ENCODE assay signal across 18 cellular contexts in genomic region chr2:74110537-74110936, GRCh38. TPM values are rescaled to one million over a fixed set of nuclear protein-coding genes. Genes with fewer than 3 reads are reported as not detected.
A peak's percentile ranks its signal among the peaks of the same experiment; 100 is the strongest.
DNase-seq lines count a peak whose midpoint lies in the region; ATAC-seq, FAIRE-seq and TF ChIP-seq lines count a peak whose summit lies in the region.
"Had no signal": no experiment of that assay in that cellular context is flagged by ENCODE, and none has a peak within 500 bp of the region (broad histone marks: within the 10 kb centered on the region; RNA-seq: fewer than 3 reads in every experiment).

No MANE protein-coding gene starts in this region.

- no peak for TF ChIP-seq RAD21 in HCT116 (IDR thresholded peaks at IDR 0.05; ENCODE audit: low read depth)
- no peak for TF ChIP-seq RAD21 in H1 (IDR thresholded peaks at IDR 0.05 in 1 of 2, conservative IDR thresholded peaks at IDR 0.05 in 1 of 2; ENCODE audit: low read depth in 2 of 2, low read length in 2 of 2)

- 93% methylated on average over 3 of the region's 3 CpGs; no CpG with 5 or more reads in 1 of the 2 experiments for WGBS in H1 (ENCODE audit: extremely low coverage in 1 of 2, insufficient coverage in 1 of 2, insufficient read length in 1 of 2, insufficient replicate concordance in 2 of 2, low coverage in 1 of 2, low lambda C conversion rate in 2 of 2, missing lambda C conversion rate in 1 of 2), 2 experiments

- H3K4me1 Mint-ChIP-seq in stimulated activated naive B cell treated with anti-CD40 and anti-IgM and Interleukin-4, amounts not matched to agents 10 μg/mL and 1 μg/mL and 100 μg/mL, for 72 hours, result peaks cover 2 to 9% of the 10 kb centered on the region in 2 donors
- H3K4me1 Mint-ChIP-seq: CD4-positive, alpha-beta memory T cell had no signal

- BruUV-seq in HCT116 (replicated peaks; lab: Mats Ljungman, UMichigan), result no TSS peak

- H3K23ac ChIP-seq in H1 (ENCODE audit: insufficient read length), result no peak overlapping the region

- TF ChIP-seq CTCF in HCT116 (IDR thresholded peaks at IDR 0.05 in 2 of 3, conservative IDR thresholded peaks at IDR 0.05 in 1 of 3; ENCODE audit: borderline replicate concordance in 1 of 3, insufficient read depth in 1 of 3, low read depth in 2 of 3, low read length in 2 of 3) (no peak), H1 (IDR thresholded peaks at IDR 0.05; ENCODE audit: control extremely low read depth in 1 of 3, insufficient read depth in 1 of 3, low read depth in 1 of 3, low read length in 3 of 3) (no peak)

- H3K36me3 Mint-ChIP-seq in stimulated activated naive B cell treated with anti-CD40 and anti-IgM and Interleukin-4, amounts not matched to agents 10 μg/mL and 1 μg/mL and 100 μg/mL, for 72 hours, result peaks cover 8 to 28% of the 10 kb centered on the region in 2 donors
- H3K36me3 Mint-ChIP-seq in activated naive CD4-positive, alpha-beta T cell treated with anti-CD3 and anti-CD28 coated beads, Interleukin-2, amount 50 U/mL, for 72 hours, result no peaks in the 10 kb centered on the region

- no peak overlapping the region for H3K18ac ChIP-seq in H1 (ENCODE audit: extremely low read depth, low read length)

- H4K91ac ChIP-seq in H1 (replicated peaks; ENCODE audit: insufficient read length, low read length), result no peak overlapping the region

- FAIRE-seq in GM12891 (lab: Jason Lieb, UNC) (no peak), H1 (lab: Jason Lieb, UNC) (no peak)
- FAIRE-seq: GM19239, H54 had no signal

- H3K4ac ChIP-seq in H1 (replicated peaks; ENCODE audit: insufficient read length, low read depth, low read length), result no peak overlapping the region

- no peak overlapping the region for H3K56ac ChIP-seq in H1 (replicated peaks; ENCODE audit: insufficient read length, low read depth, low read length)

- DNase-seq in GM12891 (ENCODE audit: insufficient read length, low spot score) (no peak), HCT116 (ENCODE audit: low read depth, low spot score) (no peak), H1 (ENCODE audit: low read depth in 1 of 2, low spot score in 2 of 2) (no peak), NCI-H524 treated with DMSO at 0.1 percent for 48 hours (lab: John Stamatoyannopoulos, UW) (no peak)
- no peak for DNase-seq in stimulated activated naive B cell treated with anti-CD40 and anti-IgM and Interleukin-4, amounts not matched to agents 10 μg/mL and 1 μg/mL and 100 μg/mL, for 72 hours
- DNase-seq in activated naive CD4-positive, alpha-beta T cell treated with anti-CD3 and anti-CD28 coated beads, Interleukin-2, amount 50 U/mL, for 72 hours (ENCODE audit: low spot score in 2 of 2), result no peak
- DNase-seq: C1 segment of cervical spinal cord; Calu3; CD4-positive, alpha-beta memory T cell; COR-L47; DMS53; DMS79 treated with DMSO at 0.1 percent for 48 hours; GF-D8 had no signal

- no peak overlapping the region for H4K8ac ChIP-seq in H1 (ENCODE audit: extremely low read depth, insufficient read depth, low read length)

- H3K27me3 ChIP-seq in HCT116 (ENCODE audit: insufficient read depth, low read length) (no peaks in the 10 kb centered on the region), H1 (replicated peaks in 1 of 4; ENCODE audit: control insufficient read depth in 3 of 4, extremely low read depth in 1 of 4, insufficient read depth in 3 of 4, low read length in 3 of 4) (no peaks in the 10 kb centered on the region)

- H3K4me1 ChIP-seq in HCT116 (ENCODE audit: control insufficient read depth in 1 of 2, insufficient read depth in 2 of 2, low read length in 2 of 2), result no peaks in the 10 kb centered on the region
- peaks cover 4 to 13% (median 12%) of the 10 kb centered on the region in 4 experiments for H3K4me1 ChIP-seq in H1 (replicated peaks in 1 of 4; ENCODE audit: control insufficient read depth in 3 of 4, insufficient read depth in 4 of 4, low read length in 3 of 4)
- H3K4me1 ChIP-seq: HAP-1 had no signal

- TF ChIP-seq EP300 in H1 (IDR thresholded peaks at IDR 0.05; ENCODE audit: borderline replicate concordance in 1 of 2, low read depth in 2 of 2, low read length in 2 of 2), result no peak

- H4K20me1 ChIP-seq in HCT116 (ENCODE audit: insufficient read depth) (no peaks in the 10 kb centered on the region), H1 (replicated peaks in 1 of 2; ENCODE audit: control insufficient read depth in 1 of 2, insufficient read depth in 2 of 2, low read length in 2 of 2) (no peaks in the 10 kb centered on the region)

- no peak overlapping the region for H3K4me3 Mint-ChIP-seq in stimulated activated naive B cell treated with anti-CD40 and anti-IgM and Interleukin-4, amounts not matched to agents 10 μg/mL and 1 μg/mL and 100 μg/mL, for 72 hours
- H3K4me3 Mint-ChIP-seq: CD4-positive, alpha-beta memory T cell; GM23338 had no signal

- no peaks in the 10 kb centered on the region for H3K79me2 ChIP-seq in HCT116 (ENCODE audit: insufficient read depth, low read length)
- H3K79me2 ChIP-seq in H1 (ENCODE audit: control insufficient read depth in 1 of 2, insufficient read depth in 2 of 2, low read length in 2 of 2), result no peaks in the 10 kb centered on the region

- 0 out of 2 replicates have a peak overlapping the region, but pooled peaks have one; percentile 9 for H2AK5ac ChIP-seq in H1 (ENCODE audit: low read depth, low read length)

- RAD21 ChIA-PET in HCT116 (lab: Charles Lee; ENCODE audit: low non-redundant PET in 1 of 2, low total read pairs in 2 of 2, uncharacterized antibody in 2 of 2, unreplicated experiment in 2 of 2), result no interaction called here

- no peak overlapping the region for H3K4me2 ChIP-seq in HCT116 (ENCODE audit: low read length)
- no peak overlapping the region for H3K4me2 ChIP-seq in H1 (ENCODE audit: insufficient read depth in 1 of 2, low read depth in 2 of 2, low read length in 2 of 2)
- H3K4me2 ChIP-seq: GM23338 had no signal

- ATAC-seq in HCT116, result no peak
- no peak for ATAC-seq in stimulated activated naive B cell treated with anti-CD40 and anti-IgM and Interleukin-4, amounts not matched to agents 10 μg/mL and 1 μg/mL and 100 μg/mL, for 72 hours (replicated peaks)
- ATAC-seq in activated naive CD4-positive, alpha-beta T cell treated with anti-CD3 and anti-CD28 coated beads, Interleukin-2, amount 50 U/mL, for 72 hours, result no peak
- no peak for ATAC-seq in HG03565 (IDR thresholded peaks at IDR 0.05; ENCODE audit: unreplicated experiment)
- ATAC-seq: GM23338 had no signal

- no peak overlapping the region for H4K5ac ChIP-seq in H1 (ENCODE audit: insufficient read length, low read depth, low read length)

- H2BK120ac ChIP-seq in H1 (replicated peaks; ENCODE audit: low read depth, low read length), result no peak overlapping the region

- H2AFZ ChIP-seq in HCT116 (ENCODE audit: low read depth, low read length, poor library complexity, severe bottlenecking) (no peak overlapping the region), H1 (ENCODE audit: low read length) (no peak overlapping the region)
- H2AFZ ChIP-seq: GM23338 had no signal

- intact Hi-C loops in HCT116 (cut with micrococcal nuclease), result no loop called here

- H3K9me3 ChIP-seq in HCT116 (ENCODE audit: control insufficient read depth in 1 of 2, insufficient read depth in 1 of 2, low read depth in 1 of 2, low read length in 2 of 2), result no peaks in the 10 kb centered on the region
- no peaks in the 10 kb centered on the region for H3K9me3 ChIP-seq in H1 (ENCODE audit: insufficient read depth in 2 of 2, low read depth in 1 of 2, low read length in 1 of 2)
- H3K9me3 ChIP-seq: HAP-1 had no signal

- POLR2A ChIA-PET in HCT116 (lab: Charles Lee), result no interaction called here
- POLR2A ChIA-PET in H1 (lab: Charles Lee; ENCODE audit: partially characterized antibody), result interaction anchor here (0.8 to 2.1 kb wide), 4 partner anchors 10 to 38 kb away, joined by 3 to 7 read pairs (median 5); no protein-coding TSS in a partner anchor

- no peak overlapping the region for H3K4me3 ChIP-seq in HCT116 (replicated peaks in 1 of 2; ENCODE audit: low read depth in 1 of 2, low read length in 2 of 2)
- no peak overlapping the region for H3K4me3 ChIP-seq in H1 (ENCODE audit: extremely low read depth in 1 of 4, insufficient read depth in 2 of 4, low read depth in 3 of 4, low read length in 4 of 4)
- H3K4me3 ChIP-seq: GM23338, HAP-1 had no signal

- H3K9me3 Mint-ChIP-seq in stimulated activated naive B cell treated with anti-CD40 and anti-IgM and Interleukin-4, amounts not matched to agents 10 μg/mL and 1 μg/mL and 100 μg/mL, for 72 hours, result peaks cover 0 to 2% of the 10 kb centered on the region in 2 donors
- H3K9me3 Mint-ChIP-seq in activated naive CD4-positive, alpha-beta T cell treated with anti-CD3 and anti-CD28 coated beads, Interleukin-2, amount 50 U/mL, for 72 hours, result no peaks in the 10 kb centered on the region
- H3K9me3 Mint-ChIP-seq: GM23338 had no signal

- CTCF ChIA-PET in HCT116 (lab: Charles Lee), result no interaction called here
- CTCF ChIA-PET in H1 (lab: Charles Lee; ENCODE audit: partially characterized antibody), result interaction anchor here (0.7 to 3.5 kb wide), 6 partner anchors 10 to 159 kb away, joined by 3 to 19 read pairs (median 4); no protein-coding TSS in a partner anchor

- H2BK15ac ChIP-seq in H1 (ENCODE audit: low read length), result no peak overlapping the region

- H3K9ac ChIP-seq in HCT116 (ENCODE audit: low read length) (no peak overlapping the region), H1 (replicated peaks in 1 of 4; ENCODE audit: extremely low read depth in 1 of 4, low read depth in 3 of 4, low read length in 3 of 4) (no peak overlapping the region)

- no peaks in the 10 kb centered on the region for H3K9me2 ChIP-seq in HCT116 (ENCODE audit: insufficient read depth)

- no peaks in the 10 kb centered on the region for H3K79me1 ChIP-seq in H1 (ENCODE audit: low read depth, low read length)

- TF ChIP-seq POLR2A in GM12891 (IDR thresholded peaks at IDR 0.05; ENCODE audit: low read depth, low read length) (peak; percentile 29), HCT116 (IDR thresholded peaks at IDR 0.05; ENCODE audit: borderline replicate concordance, extremely low read depth, insufficient read depth, insufficient read length) (no peak), H1 (IDR thresholded peaks at IDR 0.05; ENCODE audit: control extremely low read depth in 1 of 2, low read depth in 2 of 2, low read length in 2 of 2) (no peak)

- no peaks in the 10 kb centered on the region for H3K23me2 ChIP-seq in H1 (ENCODE audit: low read depth, low read length)

- H2BK5ac ChIP-seq in H1 (ENCODE audit: low read depth, low read length), result no peak overlapping the region

- H3K36me3 ChIP-seq in HCT116 (ENCODE audit: control insufficient read depth in 1 of 2, insufficient read depth in 2 of 2, low read length in 2 of 2) (no peaks in the 10 kb centered on the region), H1 (ENCODE audit: control insufficient read depth in 2 of 4, insufficient read depth in 4 of 4, low read length in 3 of 4) (no peaks in the 10 kb centered on the region)
- H3K36me3 ChIP-seq: HAP-1 had no signal

- no peak overlapping the region for H3K27ac ChIP-seq in HCT116 (ENCODE audit: low read depth, low read length)
- no peak overlapping the region for H3K27ac ChIP-seq in H1 (ENCODE audit: low read depth, low read length)

- H2BK20ac ChIP-seq in H1 (ENCODE audit: low read length), result no peak overlapping the region

- H2BK12ac ChIP-seq in H1 (ENCODE audit: low read depth, low read length), result no peak overlapping the region

- peaks cover 11 to 14% of the 10 kb centered on the region in 2 donors for H3K27me3 Mint-ChIP-seq in stimulated activated naive B cell treated with anti-CD40 and anti-IgM and Interleukin-4, amounts not matched to agents 10 μg/mL and 1 μg/mL and 100 μg/mL, for 72 hours

- no peak overlapping the region for H3K14ac ChIP-seq in H1 (ENCODE audit: insufficient read length)

- H3K27ac Mint-ChIP-seq in stimulated activated naive B cell treated with anti-CD40 and anti-IgM and Interleukin-4, amounts not matched to agents 10 μg/mL and 1 μg/mL and 100 μg/mL, for 72 hours, result peak overlapping the region; percentile 48
- H3K27ac Mint-ChIP-seq in activated naive CD4-positive, alpha-beta T cell treated with anti-CD3 and anti-CD28 coated beads, Interleukin-2, amount 50 U/mL, for 72 hours, result peak overlapping the region in 1 of 2 donors; percentile 79
- H3K27ac Mint-ChIP-seq: GM23338 had no signal

RNA-seq across cellular contexts. Expression of gene BOLA3, which starts 37.2 kb away (rescaled TPM):
- 93.4 TPM for polyA plus RNA-seq in GM12891 (2012; ENCODE audit: low read depth, missing spikeins)
- total RNA-seq in HCT116 (2021; ENCODE audit: unreplicated experiment), result 62.9 TPM
- 35.4 and 56.8 TPM in 2 replicates for polyA plus RNA-seq in HCT116 (2012)
- total RNA-seq in H1 (2021; fragmentation: NEBNext Ultra II Directional; extraction: Animal tissue kit (Norgen Biotek cat#: 25700)), result 67.3 and 68.6 TPM in 2 replicates
- polyA plus RNA-seq in H1 (2011; rRNA removed), result 41.5 and 46.1 TPM in 2 replicates
- 52.0 TPM for polyA plus RNA-seq in H1 (2011; cell fraction: cytosol; rRNA removed)
- polyA plus RNA-seq in H1 (2011; cell fraction: nucleus; rRNA removed), result 13.3 TPM
- 42.8 to 64.7 TPM (median 51.8 TPM) in 4 replicates for polyA plus RNA-seq in H1 (2012, experiment 1 of 2)
- 54.5 TPM for polyA plus RNA-seq in H1 (2012, experiment 2 of 2)
- 116 TPM for polyA plus RNA-seq in H1 (2013, experiment 1 of 2)
- polyA plus RNA-seq in H1 (2013, experiment 2 of 2), result 116 TPM
- polyA minus RNA-seq in H1 (2011; rRNA and poly(A)+ RNA removed), result 5.1 and 5.5 TPM in 2 replicates
- polyA minus RNA-seq in H1 (2011; cell fraction: cytosol; rRNA and poly(A)+ RNA removed), result 16.7 TPM
- 26.5 TPM for polyA minus RNA-seq in H1 (2011; cell fraction: nucleus; rRNA and poly(A)+ RNA removed)
- total RNA-seq in activated naive CD4-positive, alpha-beta T cell treated with anti-CD3 and anti-CD28 coated beads, Interleukin-2, amount 50 U/mL, for 72 hours, result 10 to 100 TPM; 15.8 to 96.7 TPM
